ENCODE assay signal across 8 cellular contexts in the genomic region with DNA sequence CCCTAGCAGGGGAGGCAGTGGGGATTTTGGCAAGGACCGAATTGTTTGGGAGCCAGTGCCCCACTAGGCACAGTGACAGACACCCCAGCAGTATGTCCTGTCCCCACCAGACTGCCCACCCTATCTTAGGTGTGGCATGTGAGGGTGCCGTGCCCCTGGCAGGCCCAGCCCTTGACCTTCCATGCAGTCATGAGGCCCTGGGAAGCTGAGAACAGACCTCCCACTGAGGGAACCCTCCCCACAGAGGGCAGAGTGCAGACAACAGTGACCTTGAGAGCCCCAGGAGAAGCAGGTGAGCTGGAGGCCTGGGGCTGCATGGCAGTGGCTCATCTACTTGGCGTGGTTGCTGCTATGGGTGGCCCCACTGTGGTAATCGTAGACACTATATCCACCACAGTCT.
DNase-seq lines count a peak whose midpoint lies in the region; ATAC-seq, FAIRE-seq and TF ChIP-seq lines count a peak whose summit lies in the region.
"Not testable (repeated sequence)": the region's sequence is repeated elsewhere in the genome, so short reads cannot be mapped to it uniquely, and the experiment has no call there.

No MANE protein-coding gene starts in this region.

- not testable (repeated sequence) for H3K9me3 Mint-ChIP-seq in stimulated activated effector memory CD8-positive, alpha-beta T cell treated with anti-CD3 and anti-CD28 coated beads, Interleukin-12 subunit alpha, Interleukin-12 subunit beta, amount 100 ng/mL, for 72 hours; stimulated activated naive B cell treated with anti-CD40 and anti-IgM and Interleukin-4, amounts not matched to agents 10 μg/mL and 1 μg/mL and 100 μg/mL, for 72 hours

- H3K36me3 ChIP-seq in BLaER1; KOPT-K1 (ENCODE audit: insufficient read depth, low read length); HepG2 (replicated peaks in 1 of 2; ENCODE audit: control insufficient read depth in 1 of 2, insufficient read depth in 2 of 2, low read length in 2 of 2); sigmoid colon; upper lobe of left lung: not testable (repeated sequence)

- H3K4me3 Mint-ChIP-seq in stimulated activated effector memory CD8-positive, alpha-beta T cell treated with anti-CD3 and anti-CD28 coated beads, Interleukin-12 subunit alpha, Interleukin-12 subunit beta, amount 100 ng/mL, for 72 hours; stimulated activated naive B cell treated with anti-CD40 and anti-IgM and Interleukin-4, amounts not matched to agents 10 μg/mL and 1 μg/mL and 100 μg/mL, for 72 hours: not testable (repeated sequence)

- ATAC-seq in left ventricle myocardium superior (peak; percentile 33), HepG2 (peak; percentile 79), upper lobe of left lung (ENCODE audit: low FRiP score in 2 of 2) (peak; percentile 42 to 52)
- peak; percentile 24 for ATAC-seq in stimulated activated effector memory CD8-positive, alpha-beta T cell treated with anti-CD3 and anti-CD28 coated beads, Interleukin-12 subunit alpha, Interleukin-12 subunit beta, amount 100 ng/mL, for 72 hours
- ATAC-seq in stimulated activated naive B cell treated with anti-CD40 and anti-IgM and Interleukin-4, amounts not matched to agents 10 μg/mL and 1 μg/mL and 100 μg/mL, for 72 hours (replicated peaks) = peak; percentile 10 to 31

- H3K9me3 ChIP-seq in BLaER1; KOPT-K1 (ENCODE audit: insufficient read depth, low read length, poor library complexity, severe bottlenecking); HepG2 (ENCODE audit: low read length); sigmoid colon; upper lobe of left lung: not testable (repeated sequence)

- H3K27ac ChIP-seq in BLaER1 (peak overlapping the region; percentile 74), KOPT-K1 (ENCODE audit: low read depth, low read length, poor library complexity, severe bottlenecking) (peak overlapping the region; percentile 54)
- H3K27ac ChIP-seq in HepG2 (ENCODE audit: extremely low read length, insufficient read depth, low read length); sigmoid colon; upper lobe of left lung: not testable (repeated sequence)

- not testable (repeated sequence) for TF ChIP-seq POLR2A in HepG2 (IDR thresholded peaks at IDR 0.05; ENCODE audit: insufficient read depth in 1 of 2, low read depth in 2 of 2, low read length in 2 of 2); sigmoid colon (IDR thresholded peaks at IDR 0.05); upper lobe of left lung (IDR thresholded peaks at IDR 0.05)

- H3K27me3 ChIP-seq in BLaER1; HepG2 (ENCODE audit: control insufficient read depth in 1 of 2, insufficient read depth in 2 of 2, low read length in 2 of 2); sigmoid colon; upper lobe of left lung: not testable (repeated sequence)

- CTCF ChIA-PET in HepG2 (lab: Yijun Ruan, JAX; ENCODE audit: low intra/inter-chr PET ratio, low total read pairs) = not testable (repeated sequence)

- POLR2A ChIA-PET in HepG2 (lab: Yijun Ruan, JAX) = not testable (repeated sequence)

- H3K4me1 Mint-ChIP-seq in stimulated activated effector memory CD8-positive, alpha-beta T cell treated with anti-CD3 and anti-CD28 coated beads, Interleukin-12 subunit alpha, Interleukin-12 subunit beta, amount 100 ng/mL, for 72 hours; stimulated activated naive B cell treated with anti-CD40 and anti-IgM and Interleukin-4, amounts not matched to agents 10 μg/mL and 1 μg/mL and 100 μg/mL, for 72 hours: not testable (repeated sequence)

- BruUV-seq in HepG2 (replicated peaks; lab: Mats Ljungman, UMichigan) = not testable (repeated sequence)

- not testable (repeated sequence) for TF ChIP-seq EP300 in HepG2 (IDR thresholded peaks at IDR 0.05; ENCODE audit: low read depth in 2 of 2, low read length in 2 of 2); HepG2 (CRISPR knock-in tag; IDR thresholded peaks at IDR 0.05; ENCODE audit: borderline replicate concordance); sigmoid colon (IDR thresholded peaks at IDR 0.05); upper lobe of left lung (IDR thresholded peaks at IDR 0.05)

- not testable (repeated sequence) for H3K4me3 ChIP-seq in BLaER1; HepG2 (replicated peaks in 1 of 3; ENCODE audit: insufficient read depth in 1 of 3, low read depth in 2 of 3, low read length in 3 of 3); sigmoid colon; upper lobe of left lung

- H3K79me2 ChIP-seq in HepG2 (ENCODE audit: insufficient read depth, low read length) = not testable (repeated sequence)

- not testable (repeated sequence) for H3K36me3 Mint-ChIP-seq in stimulated activated effector memory CD8-positive, alpha-beta T cell treated with anti-CD3 and anti-CD28 coated beads, Interleukin-12 subunit alpha, Interleukin-12 subunit beta, amount 100 ng/mL, for 72 hours; stimulated activated naive B cell treated with anti-CD40 and anti-IgM and Interleukin-4, amounts not matched to agents 10 μg/mL and 1 μg/mL and 100 μg/mL, for 72 hours

- intact Hi-C loops in left ventricle myocardium superior (cut with micrococcal nuclease); HepG2 (cut with micrococcal nuclease; ENCODE audit: unreplicated experiment); sigmoid colon (cut with DNase I): not testable (repeated sequence)

- not testable (repeated sequence) for FAIRE-seq in HepG2 (lab: Jason Lieb, UNC)

- not testable (repeated sequence) for H2AFZ ChIP-seq in HepG2 (ENCODE audit: low read length)

- H3K27ac Mint-ChIP-seq in stimulated activated effector memory CD8-positive, alpha-beta T cell treated with anti-CD3 and anti-CD28 coated beads, Interleukin-12 subunit alpha, Interleukin-12 subunit beta, amount 100 ng/mL, for 72 hours; stimulated activated naive B cell treated with anti-CD40 and anti-IgM and Interleukin-4, amounts not matched to agents 10 μg/mL and 1 μg/mL and 100 μg/mL, for 72 hours: not testable (repeated sequence)

- H3K4me2 ChIP-seq in BLaER1 = peak overlapping the region; percentile 53
- H3K4me2 ChIP-seq in HepG2 (ENCODE audit: low read depth, low read length) = not testable (repeated sequence)

- H3K27me3 Mint-ChIP-seq in stimulated activated naive B cell treated with anti-CD40 and anti-IgM and Interleukin-4, amounts not matched to agents 10 μg/mL and 1 μg/mL and 100 μg/mL, for 72 hours = not testable (repeated sequence)

- H3K4me1 ChIP-seq in BLaER1 = peaks cover 11% of the 10 kb centered on the region
- H3K4me1 ChIP-seq in HepG2 (ENCODE audit: insufficient read depth, low read length); sigmoid colon; upper lobe of left lung: not testable (repeated sequence)

- H4K20me1 ChIP-seq in BLaER1; HepG2 (ENCODE audit: insufficient read depth, low read length): not testable (repeated sequence)

- not testable (repeated sequence) for TF ChIP-seq RAD21 in HepG2 (CRISPR knock-in tag; IDR thresholded peaks at IDR 0.05)

- WGBS in HepG2 (ENCODE audit: low lambda C conversion rate) = 0% methylated on average over 2 of the region's 4 CpGs
- WGBS in sigmoid colon, 2 donors = 78 to 81% methylated on average over 3 of the region's 4 CpGs
- WGBS in upper lobe of left lung, 2 donors = 82% methylated on average over 2 of the region's 4 CpGs; no CpG with 5 or more reads in 1 of the 2 donors

- H3K9ac ChIP-seq in BLaER1; HepG2 (ENCODE audit: insufficient read depth, low read depth, low read length): not testable (repeated sequence)

- not testable (repeated sequence) for TF ChIP-seq CTCF in HepG2 (CRISPR knock-in tag; IDR thresholded peaks at IDR 0.05); sigmoid colon (IDR thresholded peaks at IDR 0.05); upper lobe of left lung (IDR thresholded peaks at IDR 0.05)

- DNase-seq in left ventricle myocardium superior; HepG2 (ENCODE audit: low spot score); stimulated activated effector memory CD8-positive, alpha-beta T cell treated with anti-CD3 and anti-CD28 coated beads, Interleukin-12 subunit alpha, Interleukin-12 subunit beta, amount 100 ng/mL, for 72 hours (ENCODE audit: low spot score in 2 of 2); stimulated activated naive B cell treated with anti-CD40 and anti-IgM and Interleukin-4, amounts not matched to agents 10 μg/mL and 1 μg/mL and 100 μg/mL, for 72 hours: not testable (repeated sequence)
- DNase-seq in sigmoid colon (peak; percentile 30), upper lobe of left lung (peak in 1 of 2 donors; percentile 73)

- in situ Hi-C loops in HepG2 (cut with HindIII; ENCODE audit: extremely low pct_ligation_motif_present, low pct_unique_long_range_greater_than_20kb) = not testable (repeated sequence)

Comparison
In these comparisons a context has a peak if more than half of its experiments do, and no peak if none do; other contexts are left out.
1. ATAC-seq: peak in every context shown above with its lines; median percentile 79 in HepG2; 47 in upper lobe of left lung; 33 in left ventricle myocardium superior; 24 in stimulated activated effector memory CD8-positive, alpha-beta T cell treated with anti-CD3 and anti-CD28 coated beads, Interleukin-12 subunit alpha, Interleukin-12 subunit beta, amount 100 ng/mL, for 72 hours; 20 in stimulated activated naive B cell treated with anti-CD40 and anti-IgM and Interleukin-4, amounts not matched to agents 10 μg/mL and 1 μg/mL and 100 μg/mL, for 72 hours.